Comparison of ENCODE assay signal across 20 cellular contexts in genomic region chr4:160825644-160826338, GRCh38.
"Had no signal": no experiment of that assay in that cellular context is flagged by ENCODE, and none has a peak within 500 bp of the region (broad histone marks: within the 10 kb centered on the region; RNA-seq: fewer than 3 reads in every experiment).

No MANE protein-coding gene starts in this region.

- H3K4me3 Mint-ChIP-seq: activated naive CD4-positive, alpha-beta T cell treated with anti-CD3 and anti-CD28 coated beads for 36 hours; effector memory CD8-positive, alpha-beta T cell; natural killer cell treated with Interleukin-12 subunit alpha and Interleukin-12 subunit beta and Interleukin-15 and Interleukin-18, amount 100 ng/mL, for 72 hours had no signal

- H3K27ac ChIP-seq: ascending aorta, breast epithelium, foreskin keratinocyte, stomach, testis had no signal

- H3K9me3 ChIP-seq: ascending aorta, breast epithelium, stomach, testis had no signal

- H3K4me3 ChIP-seq: ascending aorta, breast epithelium, stomach, testis had no signal

- H3K36me3 ChIP-seq: ascending aorta, breast epithelium, stomach had no signal

- H3K27ac Mint-ChIP-seq: activated naive CD4-positive, alpha-beta T cell treated with anti-CD3 and anti-CD28 coated beads for 36 hours; activated T-helper 2 cell treated with anti-CD3 and anti-CD28 coated beads, Interferon-gamma antibody, Interleukin-2, Interleukin-4, amounts not matched to agents 10 μg/mL and 5 μg/mL and 100 μg/mL, durations not matched to agents 14 hours and 24 hours and 36 hours; effector memory CD8-positive, alpha-beta T cell; natural killer cell treated with Interleukin-12 subunit alpha and Interleukin-12 subunit beta and Interleukin-15 and Interleukin-18, amount 100 ng/mL, for 72 hours had no signal

- H3K27me3 Mint-ChIP-seq: effector memory CD8-positive, alpha-beta T cell; natural killer cell treated with Interleukin-12 subunit alpha and Interleukin-12 subunit beta and Interleukin-15 and Interleukin-18, amount 100 ng/mL, for 72 hours had no signal

- FAIRE-seq: TTC549 had no signal

- ATAC-seq: activated CD4-positive, CD25-positive, alpha-beta regulatory T cell treated with anti-CD3 and anti-CD28 coated beads, Interleukin-2, amount 50 U/mL, for 24 hours; effector memory CD8-positive, alpha-beta T cell; foreskin keratinocyte; natural killer cell treated with Interleukin-12 subunit alpha and Interleukin-12 subunit beta and Interleukin-15 and Interleukin-18, amount 100 ng/mL, for 72 hours had no signal

- DNase-seq: activated CD4-positive, alpha-beta T cell treated with anti-CD3 and anti-CD28 coated beads, Interleukin-2, amount 50 U/mL, for 4 hours; activated naive CD4-positive, alpha-beta T cell treated with anti-CD3 and anti-CD28 coated beads for 36 hours; dermis blood vessel endothelial cell; effector memory CD8-positive, alpha-beta T cell; foreskin keratinocyte; glutamatergic neuron; hypothalamus; mesendoderm; posterior cingulate gyrus; retina; stimulated activated CD4-positive, alpha-beta T cell treated with anti-CD3 and anti-CD28 coated beads, Interleukin-12 subunit alpha, Interleukin-12 subunit beta, amount 100 ng/mL, for 4 hours; stimulated activated CD4-positive, alpha-beta T cell treated with anti-CD3 and anti-CD28 coated beads, Interleukin-2, amount 100 ng/mL, for 24 hours; stomach; testis had no signal

- H3K27me3 ChIP-seq: ascending aorta, breast epithelium, foreskin keratinocyte, stomach, testis had no signal

- H3K4me1 ChIP-seq: ascending aorta, breast epithelium, foreskin keratinocyte, stomach, testis had no signal
